ENCODE assay signal across 1 cellular context in the genomic region with DNA sequence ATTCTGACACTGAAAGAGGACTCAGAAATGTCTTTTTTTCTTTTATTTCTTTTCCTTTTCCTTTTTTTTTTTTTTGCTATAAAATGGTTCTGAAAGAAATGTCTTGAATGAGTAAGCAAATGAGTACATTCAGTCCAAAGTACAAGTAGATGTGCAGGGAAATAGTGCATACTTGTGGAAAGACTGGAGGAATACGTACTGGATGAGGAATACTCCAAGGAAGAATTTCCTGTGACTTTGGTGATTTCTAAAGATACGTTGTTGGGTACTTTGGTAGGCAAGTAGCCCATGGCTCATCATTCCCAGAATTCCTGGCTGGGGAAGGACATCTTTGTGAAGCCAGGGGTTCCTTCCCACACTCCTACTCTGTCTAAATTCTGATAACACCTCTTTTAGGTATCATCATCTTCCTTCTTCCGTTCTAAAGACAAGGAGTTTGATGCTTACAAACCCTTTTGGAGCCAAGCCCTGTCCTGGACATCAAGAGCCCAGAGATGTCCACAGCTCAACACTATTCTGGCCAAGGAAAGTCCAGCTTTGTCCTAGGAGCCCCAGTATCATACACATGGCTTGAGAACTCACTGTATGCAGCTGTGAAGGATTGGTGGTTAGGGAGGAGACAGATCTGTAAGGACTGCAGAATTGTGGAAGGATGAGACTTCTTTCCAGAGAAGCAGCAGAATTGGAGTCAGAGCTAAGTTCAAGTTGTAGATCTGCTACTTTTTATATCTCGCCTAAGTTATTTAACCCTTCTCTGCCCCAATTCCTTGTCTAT.
TF ChIP-seq lines count a peak whose summit lies in the region.

No MANE protein-coding gene starts in this region.

TF ChIP-seq in A549, 52 proteins besides CTCF, POLR2A, EP300 and RAD21:
- TF ChIP-seq MAFK (IDR thresholded peaks at IDR 0.05; ENCODE audit: partially characterized antibody), result peak; percentile 17
- TF ChIP-seq, protein P1, sequence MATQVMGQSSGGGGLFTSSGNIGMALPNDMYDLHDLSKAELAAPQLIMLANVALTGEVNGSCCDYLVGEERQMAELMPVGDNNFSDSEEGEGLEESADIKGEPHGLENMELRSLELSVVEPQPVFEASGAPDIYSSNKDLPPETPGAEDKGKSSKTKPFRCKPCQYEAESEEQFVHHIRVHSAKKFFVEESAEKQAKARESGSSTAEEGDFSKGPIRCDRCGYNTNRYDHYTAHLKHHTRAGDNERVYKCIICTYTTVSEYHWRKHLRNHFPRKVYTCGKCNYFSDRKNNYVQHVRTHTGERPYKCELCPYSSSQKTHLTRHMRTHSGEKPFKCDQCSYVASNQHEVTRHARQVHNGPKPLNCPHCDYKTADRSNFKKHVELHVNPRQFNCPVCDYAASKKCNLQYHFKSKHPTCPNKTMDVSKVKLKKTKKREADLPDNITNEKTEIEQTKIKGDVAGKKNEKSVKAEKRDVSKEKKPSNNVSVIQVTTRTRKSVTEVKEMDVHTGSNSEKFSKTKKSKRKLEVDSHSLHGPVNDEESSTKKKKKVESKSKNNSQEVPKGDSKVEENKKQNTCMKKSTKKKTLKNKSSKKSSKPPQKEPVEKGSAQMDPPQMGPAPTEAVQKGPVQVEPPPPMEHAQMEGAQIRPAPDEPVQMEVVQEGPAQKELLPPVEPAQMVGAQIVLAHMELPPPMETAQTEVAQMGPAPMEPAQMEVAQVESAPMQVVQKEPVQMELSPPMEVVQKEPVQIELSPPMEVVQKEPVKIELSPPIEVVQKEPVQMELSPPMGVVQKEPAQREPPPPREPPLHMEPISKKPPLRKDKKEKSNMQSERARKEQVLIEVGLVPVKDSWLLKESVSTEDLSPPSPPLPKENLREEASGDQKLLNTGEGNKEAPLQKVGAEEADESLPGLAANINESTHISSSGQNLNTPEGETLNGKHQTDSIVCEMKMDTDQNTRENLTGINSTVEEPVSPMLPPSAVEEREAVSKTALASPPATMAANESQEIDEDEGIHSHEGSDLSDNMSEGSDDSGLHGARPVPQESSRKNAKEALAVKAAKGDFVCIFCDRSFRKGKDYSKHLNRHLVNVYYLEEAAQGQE (IDR thresholded peaks at IDR 0.05), result no peak
